In the genomic region with DNA sequence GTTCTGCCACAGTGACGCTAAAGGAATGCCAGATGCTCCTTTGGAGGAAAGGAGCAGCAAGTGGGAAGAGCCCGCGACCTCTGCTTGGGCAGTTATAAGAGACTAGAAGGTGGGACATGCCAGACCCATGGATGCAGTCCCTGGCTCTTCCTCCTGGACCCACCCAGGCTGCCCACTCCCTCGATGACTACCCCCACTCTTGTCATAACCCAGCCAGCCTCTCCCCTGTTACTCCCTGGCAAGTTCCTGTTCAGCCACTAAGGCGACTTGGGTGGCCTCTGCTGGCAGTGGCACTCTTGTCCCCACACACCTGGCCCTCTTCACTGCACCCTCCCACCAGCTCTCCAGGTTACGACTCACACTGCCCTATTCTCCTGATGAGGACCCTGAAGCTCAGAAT, we compare ENCODE assay signal across 20 cellular contexts. TPM values are rescaled to one million over a fixed set of nuclear protein-coding genes. Genes with fewer than 3 reads are reported as not detected.
A peak's percentile ranks its signal among the peaks of the same experiment; 100 is the strongest.
DNase-seq lines count a peak whose midpoint lies in the region; ATAC-seq lines count a peak whose summit lies in the region.
"Had no signal": no experiment of that assay in that cellular context is flagged by ENCODE, and none has a peak within 500 bp of the region (broad histone marks: within the 10 kb centered on the region; RNA-seq: fewer than 3 reads in every experiment).

No MANE protein-coding gene starts in this region.

- H3K23ac ChIP-seq in neuronal stem cell (ENCODE audit: low read depth, low read length, poor library complexity), result no peak overlapping the region

- H3K9me3 ChIP-seq in BLaER1 treated with 17β-estradiol and CSF1 and Interleukin-3, amounts not matched to agents 10 nM and 100 nM (replicated peaks in 1 of 11), result no peaks in the 10 kb centered on the region
- H3K9me3 ChIP-seq in neuronal stem cell (replicated peaks in 1 of 2; ENCODE audit: control insufficient read depth in 2 of 2, insufficient read depth in 1 of 2, low read depth in 1 of 2, low read length in 2 of 2), result no peaks in the 10 kb centered on the region
- H3K9me3 ChIP-seq: BE2C had no signal

- peak overlapping the region in 5 of 11 experiments; percentile 55 to 75 (median 63); a peak in 9 of 22 replicates for H3K9ac ChIP-seq in BLaER1 treated with 17β-estradiol and CSF1 and Interleukin-3, amounts not matched to agents 10 nM and 100 nM
- no peak overlapping the region for H3K9ac ChIP-seq in neuronal stem cell (ENCODE audit: low read depth, low read length, poor library complexity)
- H3K9ac ChIP-seq: GM23248 had no signal

- peak overlapping the region in 6 of 11 experiments; percentile 55 to 81 (median 70); a peak in 8 of 22 replicates for H3K27ac ChIP-seq in BLaER1 treated with 17β-estradiol and CSF1 and Interleukin-3, amounts not matched to agents 10 nM and 100 nM
- no peak overlapping the region for H3K27ac ChIP-seq in neuronal stem cell (replicated peaks; ENCODE audit: low read length)
- H3K27ac ChIP-seq: GM23248 had no signal

- H3K4me1 ChIP-seq in BLaER1 treated with 17β-estradiol and CSF1 and Interleukin-3, amounts not matched to agents 10 nM and 100 nM, result peaks cover 19 to 85% (median 68%) of the 10 kb centered on the region in 10 experiments
- peaks cover 14 to 20% of the 10 kb centered on the region in 2 donors for H3K4me1 ChIP-seq in neuronal stem cell (ENCODE audit: control insufficient read depth in 2 of 2, insufficient read depth in 1 of 2, low read depth in 1 of 2, low read length in 2 of 2)

- H2BK12ac ChIP-seq in neuronal stem cell (ENCODE audit: low read length), result peak overlapping the region; percentile 12

- no peak for ATAC-seq in GM21576 (IDR thresholded peaks at IDR 0.05; ENCODE audit: unreplicated experiment)
- ATAC-seq in GM21447 (IDR thresholded peaks at IDR 0.05; ENCODE audit: unreplicated experiment), result no peak
- ATAC-seq: HepG2 had no signal

- 0 out of 20 replicates have a peak overlapping the region, but pooled peaks of 2 of the 10 experiments have one; percentile 4 to 36 for H3K4me3 ChIP-seq in BLaER1 treated with 17β-estradiol and CSF1 and Interleukin-3, amounts not matched to agents 10 nM and 100 nM
- no peak overlapping the region for H3K4me3 ChIP-seq in neuronal stem cell (ENCODE audit: low read length in 2 of 2)
- H3K4me3 ChIP-seq: GM23248 had no signal

- no peaks in the 10 kb centered on the region for H3K27me3 ChIP-seq in BLaER1 treated with 17β-estradiol and CSF1 and Interleukin-3, amounts not matched to agents 10 nM and 100 nM
- peaks cover 0 to 4% (median 0%) of the 10 kb centered on the region in 3 experiments for H3K27me3 ChIP-seq in neuronal stem cell (ENCODE audit: control insufficient read depth in 3 of 3, insufficient read depth in 3 of 3, low read depth in 1 of 3, low read length in 3 of 3)
- H3K27me3 ChIP-seq: BE2C had no signal

- H3K79me1 ChIP-seq in neuronal stem cell (ENCODE audit: low read depth, low read length), result no peaks in the 10 kb centered on the region

- H2BK5ac ChIP-seq in neuronal stem cell (ENCODE audit: low read length), result no peak overlapping the region

- H3K4ac ChIP-seq in neuronal stem cell (ENCODE audit: low read length), result no peak overlapping the region

- H4K91ac ChIP-seq in neuronal stem cell (ENCODE audit: low read depth, low read length, poor library complexity), result no peak overlapping the region

- peak overlapping the region; percentile 53 to 95 (median 90) for H3K4me2 ChIP-seq in BLaER1 treated with 17β-estradiol and CSF1 and Interleukin-3, amounts not matched to agents 10 nM and 100 nM
- no peak overlapping the region for H3K4me2 ChIP-seq in neuronal stem cell (ENCODE audit: insufficient read depth, low read length, poor library complexity, severe bottlenecking)

- no peaks in the 10 kb centered on the region for H3K36me3 ChIP-seq in BLaER1 treated with 17β-estradiol and CSF1 and Interleukin-3, amounts not matched to agents 10 nM and 100 nM
- no peaks in the 10 kb centered on the region for H3K36me3 ChIP-seq in neuronal stem cell (replicated peaks in 1 of 2; ENCODE audit: control insufficient read depth in 2 of 2, insufficient read depth in 2 of 2, low read length in 2 of 2)
- H3K36me3 ChIP-seq: BE2C had no signal

- H3K14ac ChIP-seq in neuronal stem cell (ENCODE audit: low read length), result no peak overlapping the region

- no peak overlapping the region for H2AFZ ChIP-seq in neuronal stem cell (ENCODE audit: low read length)
- H2AFZ ChIP-seq: GM23248 had no signal

- no peak overlapping the region for H4K8ac ChIP-seq in neuronal stem cell (ENCODE audit: low read depth, low read length)

- peak overlapping the region; percentile 25 for H2BK15ac ChIP-seq in neuronal stem cell (ENCODE audit: low read length)

- H3K18ac ChIP-seq in neuronal stem cell (ENCODE audit: low read length), result peak overlapping the region; percentile 41

- H4K20me1 ChIP-seq in BLaER1 treated with 17β-estradiol and CSF1 and Interleukin-3, amounts not matched to agents 10 nM and 100 nM, result no peaks in the 10 kb centered on the region; a peak in 1 of 22 replicates

- peak overlapping the region; percentile 30 for H2AK5ac ChIP-seq in neuronal stem cell (ENCODE audit: low read depth, low read length)

- DNase-seq in DMS79 treated with DMSO at 0.1 percent for 48 hours (lab: John Stamatoyannopoulos, UW) (peak; percentile 25), NCI-H510A treated with DMSO at 0.1 percent for 48 hours (lab: John Stamatoyannopoulos, UW) (peak; percentile 51), neuronal stem cell (ENCODE audit: low spot score) (no peak), occipital lobe (lab: John Stamatoyannopoulos, UW) (no peak)
- DNase-seq: ACHN; BE2C; CD4-positive, alpha-beta memory T cell; DMS153; GF-D8; GM23248; HCEC 1CT; HFFc6; Karpas-422; KBM-7 had no signal

- WGBS in neuronal stem cell (ENCODE audit: extremely low coverage in 2 of 2, insufficient read length in 2 of 2, insufficient replicate concordance in 1 of 2), 2 donors, result no CpG with 5 or more reads among the region's 6 CpGs

- H2BK120ac ChIP-seq in neuronal stem cell (ENCODE audit: low read depth, low read length), result no peak overlapping the region

RNA-seq across cellular contexts. Expression of gene COL13A1, which starts 33.5 kb away (rescaled TPM):
- polyA plus RNA-seq in neuronal stem cell (2013, experiment 1 of 2), result 4.7 TPM
- polyA plus RNA-seq in neuronal stem cell (2013, experiment 2 of 2), result 5.0 TPM
- 1.7 TPM for total RNA-seq in occipital lobe
- total RNA-seq: CD4-positive, alpha-beta memory T cell; HepG2 had no signal
- polyA plus RNA-seq: CD14-positive monocyte; CD4-positive, alpha-beta memory T cell; IgD-negative memory B cell had no signal

Comparison
In these comparisons a context has a peak if more than half of its experiments do, and no peak if none do; other contexts are left out.
1. DNase-seq: peak in DMS79 treated with DMSO at 0.1 percent for 48 hours (single experiment) and NCI-H510A treated with DMSO at 0.1 percent for 48 hours (single experiment); none in neuronal stem cell (single experiment) and occipital lobe (single experiment).